ENCODE assay signal across 15 cellular contexts in the genomic region with DNA sequence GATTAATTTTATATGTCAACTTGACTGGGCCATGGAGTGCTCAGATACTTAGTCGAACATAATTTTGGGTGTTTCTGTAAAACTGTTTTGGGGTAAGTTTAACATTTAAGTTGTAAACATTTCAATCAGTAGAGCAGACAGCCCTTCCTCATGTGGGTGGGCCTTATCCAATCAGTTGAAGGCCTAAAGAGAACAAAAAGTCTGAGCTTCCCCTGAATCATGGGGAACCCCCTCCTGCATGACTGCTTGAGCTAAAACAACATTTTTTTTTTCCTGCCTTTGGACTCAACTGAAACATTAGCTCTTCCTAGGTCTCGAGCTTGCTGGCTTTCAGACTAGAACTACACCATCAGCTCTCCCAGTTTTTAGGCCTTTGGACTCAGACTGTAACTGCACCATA.
"Had no signal": no experiment of that assay in that cellular context is flagged by ENCODE, and none has a peak within 500 bp of the region (broad histone marks: within the 10 kb centered on the region; RNA-seq: fewer than 3 reads in every experiment).

No MANE protein-coding gene starts in this region.

- H3K4me3 ChIP-seq: esophagus squamous epithelium, left ventricle myocardium inferior, thyroid gland had no signal

- H3K9me3 ChIP-seq: esophagus squamous epithelium, left ventricle myocardium inferior, thyroid gland had no signal

- DNase-seq: activated CD4-positive, alpha-beta T cell treated with anti-CD3 and anti-CD28 coated beads, Interleukin-2, amount 50 U/mL, for 4 hours; activated gamma-delta T cell treated with Interleukin-2 at 50 U/mL for 16 hours; effector CD8-positive, alpha-beta T cell; esophagus squamous epithelium; glutamatergic neuron; hippocampal formation; kidney; left ventricle myocardium inferior; stimulated activated CD4-positive, alpha-beta T cell treated with anti-CD3 and anti-CD28 coated beads, Interleukin-2, amount 100 ng/mL, for 24 hours; stimulated activated naive CD4-positive, alpha-beta T cell treated with Interleukin-2 at 50 U/mL for 16 hours; SW 1271; T-helper 2 cell; thyroid gland; WERI-Rb-1 had no signal

- H3K4me1 ChIP-seq: esophagus squamous epithelium, left ventricle myocardium inferior, thyroid gland had no signal

- H3K36me3 ChIP-seq: esophagus squamous epithelium, left ventricle myocardium inferior, thyroid gland, WERI-Rb-1 had no signal

- H3K27me3 ChIP-seq: esophagus squamous epithelium, thyroid gland had no signal

- H3K27ac ChIP-seq: esophagus squamous epithelium, left ventricle myocardium inferior, thyroid gland, WERI-Rb-1 had no signal

- ATAC-seq: activated naive CD4-positive, alpha-beta T cell treated with anti-CD3 and anti-CD28 coated beads, Interleukin-2, amount 50 U/mL, for 72 hours had no signal
